Comparison of ENCODE assay signal across 7 cellular contexts in the genomic region with DNA sequence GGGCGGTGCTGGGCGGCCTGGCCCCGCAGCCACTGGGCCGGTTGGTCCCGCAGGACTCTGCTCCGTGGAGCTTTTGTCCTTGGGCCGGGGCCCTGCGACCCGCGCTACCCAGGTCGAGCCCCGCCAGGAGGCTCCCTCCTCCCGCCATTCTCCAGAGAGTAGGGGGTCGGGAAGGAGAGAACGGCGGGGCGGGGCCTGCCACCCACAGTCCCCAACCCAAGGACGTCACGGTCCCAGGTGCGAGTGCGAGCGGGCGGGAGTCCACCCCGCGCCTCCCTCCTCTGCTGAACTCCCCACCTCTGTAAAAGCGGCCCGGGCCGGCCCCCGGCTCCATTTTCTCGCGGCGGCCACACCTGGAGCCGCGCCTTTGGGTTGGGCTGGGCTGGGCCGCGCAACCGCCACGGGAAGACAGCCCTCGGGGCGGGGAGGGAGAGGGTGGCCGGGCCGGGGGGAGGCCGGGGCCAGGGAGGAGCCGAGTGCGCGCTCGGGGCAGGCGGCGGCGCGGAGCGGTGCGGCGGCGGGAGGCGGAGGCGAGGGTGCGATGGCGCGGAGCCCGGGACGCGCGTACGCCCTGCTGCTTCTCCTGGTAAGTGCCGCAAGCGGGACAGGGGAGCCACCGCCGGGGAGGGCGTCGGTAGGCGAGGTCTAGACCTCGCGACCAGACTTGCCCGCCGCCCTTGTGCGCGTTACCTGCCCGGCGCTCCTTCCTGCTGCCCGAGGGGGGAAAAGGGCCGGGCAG. TPM values are rescaled to one million over a fixed set of nuclear protein-coding genes. Genes with fewer than 3 reads are reported as not detected.
DNase-seq lines count a peak whose midpoint lies in the region; ATAC-seq, FAIRE-seq and TF ChIP-seq lines count a peak whose summit lies in the region.

A gene (plus strand): TSS at position 467 of the 739 bp plus-strand sequence. CDS start 75 bp downstream, at position 542.

- no peaks in the 10 kb centered on the region for H3K36me3 Mint-ChIP-seq in osteocyte (ENCODE audit: unreplicated experiment)

- peak within 1 kb of the TSS; percentile 80 for H3K27ac Mint-ChIP-seq in osteocyte (ENCODE audit: unreplicated experiment)

- TF ChIP-seq POLR2A in GM18505 (IDR thresholded peaks at IDR 0.05; ENCODE audit: borderline replicate concordance, extremely low read depth, insufficient read depth, insufficient read length) (peak; percentile 59), H54 (IDR thresholded peaks at IDR 0.05; ENCODE audit: low read depth, low read length) (peak; percentile 63)

- no peak for FAIRE-seq in H54 (lab: Jason Lieb, UNC)

- TF ChIP-seq CTCF in osteocyte (IDR thresholded peaks at IDR 0.05) = no peak

- DNase-seq in H54 (ENCODE audit: insufficient read length, low spot score) = peak; percentile 59
- peak; percentile 85 for DNase-seq in LoVo (ENCODE audit: low spot score)
- peak; percentile 31 to 46 for DNase-seq in activated T-cell treated with anti-CD3 and anti-CD28 coated beads, Interleukin-2, amount 50 U/mL, for 48 hours
- no peak for DNase-seq in glomerular endothelial cell (ENCODE audit: extremely low read depth, low read depth, low spot score)
- DNase-seq in osteocyte (ENCODE audit: extremely low spot score, unreplicated experiment) = peak; percentile 85
- DNase-seq in NCI-H1436 treated with DMSO at 0.1 percent for 48 hours (lab: John Stamatoyannopoulos, UW) = no peak

- peaks cover 10% of the 10 kb centered on the region for H3K27me3 Mint-ChIP-seq in osteocyte (ENCODE audit: unreplicated experiment)

- H3K4me3 Mint-ChIP-seq in osteocyte (ENCODE audit: unreplicated experiment) = peak within 1 kb of the TSS; percentile 90

- ATAC-seq in GM18505 (IDR thresholded peaks at IDR 0.05; ENCODE audit: unreplicated experiment) = peak; percentile 59

- peaks cover 9% of the 10 kb centered on the region for H3K4me1 Mint-ChIP-seq in osteocyte (ENCODE audit: unreplicated experiment)

- H3K9me3 Mint-ChIP-seq in osteocyte (ENCODE audit: unreplicated experiment) = no peaks in the 10 kb centered on the region

RNA-seq across cellular contexts. Expression of the gene that starts here (rescaled TPM):
- 15.5 TPM in 2 replicates for total RNA-seq in glomerular endothelial cell
- total RNA-seq in osteocyte = 16.6 and 18.5 TPM in 2 replicates

Comparison
In these comparisons a context has a peak if more than half of its experiments do, and no peak if none do; other contexts are left out.
1. DNase-seq: peak in H54 (single experiment), LoVo (single experiment), activated T-cell treated with anti-CD3 and anti-CD28 coated beads, Interleukin-2, amount 50 U/mL, for 48 hours (2 of 2) and osteocyte (single experiment); none in glomerular endothelial cell (single experiment) and NCI-H1436 treated with DMSO at 0.1 percent for 48 hours (single experiment).